In the genomic region with DNA sequence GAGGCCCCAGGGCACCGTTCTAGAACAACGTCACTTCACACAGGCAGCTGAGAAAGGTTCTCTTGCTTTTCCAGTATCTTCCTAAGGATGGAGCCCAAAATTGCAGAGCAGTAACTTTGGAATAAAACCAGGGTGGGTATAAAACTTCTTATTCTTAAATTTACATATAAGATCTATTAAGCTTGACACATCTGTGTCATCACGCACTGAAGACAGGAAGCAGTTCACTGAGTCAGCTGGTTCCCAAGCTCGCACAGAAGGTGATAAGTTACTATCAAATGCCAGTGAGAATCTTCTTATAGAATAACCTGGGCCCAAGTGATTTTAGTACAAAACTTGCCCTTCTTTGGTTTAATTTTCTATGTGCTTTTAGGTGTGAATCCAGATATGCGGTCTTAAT, we compare ENCODE assay signal across 20 cellular contexts.
DNase-seq lines count a peak whose midpoint lies in the region; ATAC-seq and TF ChIP-seq lines count a peak whose summit lies in the region.
"Had no signal": no experiment of that assay in that cellular context is flagged by ENCODE, and none has a peak within 500 bp of the region (broad histone marks: within the 10 kb centered on the region; RNA-seq: fewer than 3 reads in every experiment).

No MANE protein-coding gene starts in this region.

- DNase-seq in stimulated activated naive CD8-positive, alpha-beta T cell treated with anti-CD3 and anti-CD28 coated beads, Interleukin-15, amount 100 ng/mL, for 72 hours, result no peak
- DNase-seq in endodermal cell, result peak; percentile 15
- DNase-seq in nephron progenitor cell, result no peak
- no peak for DNase-seq in NCI-H345 (lab: John Stamatoyannopoulos, UW)
- DNase-seq in stimulated activated CD4-positive, alpha-beta T cell treated with anti-CD3 and anti-CD28 coated beads, Interleukin-1b, Interleukin-23, amount 100 ng/mL, for 48 hours, result no peak
- DNase-seq in stimulated activated CD8-positive, alpha-beta memory T cell treated with anti-CD3 and anti-CD28 coated beads, Interleukin-4, amount 100 ng/mL, for 48 hours, result no peak
- DNase-seq: AML-193; Caco-2; Calu3; CD4-positive, alpha-beta T cell; CD8-positive, alpha-beta T cell; DMS79 treated with DMSO at 0.1 percent for 48 hours; GF-D8 had no signal

- H3K9me3 Mint-ChIP-seq in stimulated activated naive CD8-positive, alpha-beta T cell treated with anti-CD3 and anti-CD28 coated beads, Interleukin-15, Interleukin-2, amounts not matched to agents 100 ng/mL and 50 ng/mL, for 24 hours, result no peaks in the 10 kb centered on the region
- no peaks in the 10 kb centered on the region for H3K9me3 Mint-ChIP-seq in stimulated activated naive CD8-positive, alpha-beta T cell treated with anti-CD3 and anti-CD28 coated beads, Interleukin-15, amount 100 ng/mL, for 72 hours
- H3K9me3 Mint-ChIP-seq in endodermal cell (no peaks in the 10 kb centered on the region), nephron progenitor cell (no peaks in the 10 kb centered on the region)
- H3K9me3 Mint-ChIP-seq: CD4-positive, alpha-beta T cell; CD8-positive, alpha-beta T cell had no signal

- H3K4me3 Mint-ChIP-seq in stimulated activated naive CD8-positive, alpha-beta T cell treated with anti-CD3 and anti-CD28 coated beads, Interleukin-15, Interleukin-2, amounts not matched to agents 100 ng/mL and 50 ng/mL, for 24 hours, result no peak overlapping the region
- no peak overlapping the region for H3K4me3 Mint-ChIP-seq in stimulated activated naive CD8-positive, alpha-beta T cell treated with anti-CD3 and anti-CD28 coated beads, Interleukin-15, amount 100 ng/mL, for 72 hours
- H3K4me3 Mint-ChIP-seq in endodermal cell, result no peak overlapping the region
- no peak overlapping the region for H3K4me3 Mint-ChIP-seq in nephron progenitor cell
- H3K4me3 Mint-ChIP-seq: B cell; CD4-positive, alpha-beta T cell; CD8-positive, alpha-beta T cell had no signal

- TF ChIP-seq CTCF in endodermal cell (conservative IDR thresholded peaks at IDR 0.05) (no peak), nephron progenitor cell (IDR thresholded peaks at IDR 0.05) (no peak)

- H3K4me3 ChIP-seq in endodermal cell (ENCODE audit: low read length), result no peak overlapping the region
- H3K4me3 ChIP-seq: A549; BLaER1 treated with 17β-estradiol and CSF1 and Interleukin-3, amounts not matched to agents 10 nM and 100 nM; GM12878 had no signal

- H3K4me1 ChIP-seq in endodermal cell (ENCODE audit: control insufficient read depth, insufficient read depth, low read length), result no peaks in the 10 kb centered on the region
- H3K4me1 ChIP-seq: A549, Caco-2 had no signal

- no peaks in the 10 kb centered on the region for H3K9me3 ChIP-seq in endodermal cell (ENCODE audit: control insufficient read depth, low read length)
- H3K9me3 ChIP-seq: A549; BLaER1 treated with 17β-estradiol and CSF1 and Interleukin-3, amounts not matched to agents 10 nM and 100 nM; Caco-2 had no signal

- H3K4me1 Mint-ChIP-seq in stimulated activated naive CD8-positive, alpha-beta T cell treated with anti-CD3 and anti-CD28 coated beads, Interleukin-15, Interleukin-2, amounts not matched to agents 100 ng/mL and 50 ng/mL, for 24 hours (ENCODE audit: low read depth), result no peaks in the 10 kb centered on the region
- H3K4me1 Mint-ChIP-seq in stimulated activated naive CD8-positive, alpha-beta T cell treated with anti-CD3 and anti-CD28 coated beads, Interleukin-15, amount 100 ng/mL, for 72 hours, result peaks cover 2% of the 10 kb centered on the region
- H3K4me1 Mint-ChIP-seq in endodermal cell (peaks cover 6% of the 10 kb centered on the region), nephron progenitor cell (no peaks in the 10 kb centered on the region)

- no peaks in the 10 kb centered on the region for H3K27me3 Mint-ChIP-seq in stimulated activated naive CD8-positive, alpha-beta T cell treated with anti-CD3 and anti-CD28 coated beads, Interleukin-15, Interleukin-2, amounts not matched to agents 100 ng/mL and 50 ng/mL, for 24 hours
- H3K27me3 Mint-ChIP-seq in stimulated activated naive CD8-positive, alpha-beta T cell treated with anti-CD3 and anti-CD28 coated beads, Interleukin-15, amount 100 ng/mL, for 72 hours, result no peaks in the 10 kb centered on the region
- no peaks in the 10 kb centered on the region for H3K27me3 Mint-ChIP-seq in endodermal cell (ENCODE audit: insufficient read depth)
- no peaks in the 10 kb centered on the region for H3K27me3 Mint-ChIP-seq in nephron progenitor cell (ENCODE audit: low read depth, poor library complexity)
- H3K27me3 Mint-ChIP-seq: B cell; CD4-positive, alpha-beta T cell had no signal

- ATAC-seq in stimulated activated naive CD8-positive, alpha-beta T cell treated with anti-CD3 and anti-CD28 coated beads, Interleukin-15, amount 100 ng/mL, for 72 hours, result no peak
- ATAC-seq: A549; CD8-positive, alpha-beta T cell; GM12878 had no signal

- 94 to 97% methylated on average over 5 of the region's 5 CpGs for WGBS in endodermal cell (ENCODE audit: insufficient coverage in 1 of 2, insufficient read length in 1 of 2), 2 experiments

- H3K27me3 ChIP-seq in endodermal cell (ENCODE audit: control insufficient read depth, insufficient read depth, low read length, poor library complexity, severe bottlenecking), result no peaks in the 10 kb centered on the region
- H3K27me3 ChIP-seq: BLaER1 treated with 17β-estradiol and CSF1 and Interleukin-3, amounts not matched to agents 10 nM and 100 nM had no signal

- no peak overlapping the region for H3K9ac ChIP-seq in endodermal cell (ENCODE audit: extremely low read depth, low read length, poor library complexity, severe bottlenecking)
- H3K9ac ChIP-seq: BLaER1 treated with 17β-estradiol and CSF1 and Interleukin-3, amounts not matched to agents 10 nM and 100 nM had no signal

- H3K27ac ChIP-seq in endodermal cell (ENCODE audit: low read depth, low read length), result no peak overlapping the region
- H3K27ac ChIP-seq: 22Rv1; A549; BLaER1 treated with 17β-estradiol and CSF1 and Interleukin-3, amounts not matched to agents 10 nM and 100 nM; C4-2B had no signal

- peak overlapping the region; percentile 31 for H3K27ac Mint-ChIP-seq in stimulated activated naive CD8-positive, alpha-beta T cell treated with anti-CD3 and anti-CD28 coated beads, Interleukin-15, Interleukin-2, amounts not matched to agents 100 ng/mL and 50 ng/mL, for 24 hours
- no peak overlapping the region for H3K27ac Mint-ChIP-seq in stimulated activated naive CD8-positive, alpha-beta T cell treated with anti-CD3 and anti-CD28 coated beads, Interleukin-15, amount 100 ng/mL, for 72 hours
- no peak overlapping the region for H3K27ac Mint-ChIP-seq in endodermal cell
- peak overlapping the region; percentile 53 for H3K27ac Mint-ChIP-seq in nephron progenitor cell
- H3K27ac Mint-ChIP-seq: B cell; CD4-positive, alpha-beta T cell; CD8-positive, alpha-beta T cell had no signal

- peaks cover 65% of the 10 kb centered on the region for H3K36me3 ChIP-seq in endodermal cell (ENCODE audit: control insufficient read depth, insufficient read depth, low read length)

- peaks cover 38% of the 10 kb centered on the region for H3K36me3 Mint-ChIP-seq in stimulated activated naive CD8-positive, alpha-beta T cell treated with anti-CD3 and anti-CD28 coated beads, Interleukin-15, Interleukin-2, amounts not matched to agents 100 ng/mL and 50 ng/mL, for 24 hours (ENCODE audit: low read depth)
- peaks cover 70% of the 10 kb centered on the region for H3K36me3 Mint-ChIP-seq in endodermal cell (ENCODE audit: low read depth)
- peaks cover 56% of the 10 kb centered on the region for H3K36me3 Mint-ChIP-seq in nephron progenitor cell (ENCODE audit: low read depth)

Comparison
In these comparisons a context has a peak if more than half of its experiments do, and no peak if none do; other contexts are left out.
1. H3K27ac Mint-ChIP-seq: peak in stimulated activated naive CD8-positive, alpha-beta T cell treated with anti-CD3 and anti-CD28 coated beads, Interleukin-15, Interleukin-2, amounts not matched to agents 100 ng/mL and 50 ng/mL, for 24 hours (single experiment) and nephron progenitor cell (single experiment); none in stimulated activated naive CD8-positive, alpha-beta T cell treated with anti-CD3 and anti-CD28 coated beads, Interleukin-15, amount 100 ng/mL, for 72 hours (0 of 2) and endodermal cell (single experiment).